ENCODE assay signal across 17 cellular contexts in genomic region chr12:116102019-116102418, GRCh38.
DNase-seq lines count a peak whose midpoint lies in the region; ATAC-seq and TF ChIP-seq lines count a peak whose summit lies in the region.
"Had no signal": no experiment of that assay in that cellular context is flagged by ENCODE, and none has a peak within 500 bp of the region (broad histone marks: within the 10 kb centered on the region; RNA-seq: fewer than 3 reads in every experiment).

No MANE protein-coding gene starts in this region.

- H3K4me3 Mint-ChIP-seq in activated T-helper 17 cell treated with anti-CD3 and anti-CD28 coated beads, Interleukin-2, amount 50 U/mL, for 72 hours: no peak overlapping the region
- H3K4me3 Mint-ChIP-seq: GM23338 had no signal

- DNase-seq in AG10803 (ENCODE audit: low read depth) (peak; percentile 37), G401 (ENCODE audit: low spot score) (peak; percentile 91), NCI-H446 treated with DMSO at 0.1 percent for 48 hours (lab: John Stamatoyannopoulos, UW) (peak; percentile 29), cerebellar cortex (ENCODE audit: low spot score) (peak; percentile 88), NCI-H128 (lab: John Stamatoyannopoulos, UW; ENCODE audit: unreplicated experiment) (no peak), NCI-H226 (no peak)
- DNase-seq: DMS53; NCI-H1092; NCI-H510A; NK-92 treated with Interleukin-12 subunit alpha and Interleukin-12 subunit beta, amount 100 ng/mL, for 24 hours; OCI-M1; RPMI8226; SIG-M5 had no signal

- TF ChIP-seq CTCF in AG10803 (conservative IDR thresholded peaks at IDR 0.05; ENCODE audit: low read length): no peak

- H3K36me3 Mint-ChIP-seq in activated T-helper 17 cell treated with anti-CD3 and anti-CD28 coated beads, Interleukin-2, amount 50 U/mL, for 72 hours (ENCODE audit: low read depth): peaks cover 20% of the 10 kb centered on the region

- no peak overlapping the region for H3K4me3 ChIP-seq in AG10803 (ENCODE audit: low read length)
- H3K4me3 ChIP-seq: BLaER1 treated with 17β-estradiol and CSF1 and Interleukin-3, amounts not matched to agents 10 nM and 100 nM; GM23338 had no signal

- H3K27ac Mint-ChIP-seq in activated T-helper 17 cell treated with anti-CD3 and anti-CD28 coated beads, Interleukin-2, amount 50 U/mL, for 72 hours: no peak overlapping the region
- H3K27ac Mint-ChIP-seq: GM23338 had no signal

- H3K4me1 Mint-ChIP-seq in activated T-helper 17 cell treated with anti-CD3 and anti-CD28 coated beads, Interleukin-2, amount 50 U/mL, for 72 hours: peaks cover 26% of the 10 kb centered on the region

- no peaks in the 10 kb centered on the region for H3K27me3 Mint-ChIP-seq in activated T-helper 17 cell treated with anti-CD3 and anti-CD28 coated beads, Interleukin-2, amount 50 U/mL, for 72 hours

- H3K9me3 Mint-ChIP-seq in activated T-helper 17 cell treated with anti-CD3 and anti-CD28 coated beads, Interleukin-2, amount 50 U/mL, for 72 hours: no peaks in the 10 kb centered on the region
- H3K9me3 Mint-ChIP-seq: GM23338 had no signal

- ATAC-seq in activated T-helper 17 cell treated with anti-CD3 and anti-CD28 coated beads, Interleukin-2, amount 50 U/mL, for 72 hours (replicated peaks): no peak
- ATAC-seq in GM21381 (IDR thresholded peaks at IDR 0.05; ENCODE audit: unreplicated experiment): no peak

- in situ Hi-C loops in G401 (cut with HindIII; ENCODE audit: low sequenced_read_pairs): no loop called here

Comparison
In these comparisons a context has a peak if more than half of its experiments do, and no peak if none do; other contexts are left out.
1. DNase-seq: peak in AG10803 (single experiment), G401 (single experiment), NCI-H446 treated with DMSO at 0.1 percent for 48 hours (single experiment) and cerebellar cortex (single experiment); none in NCI-H128 (single experiment) and NCI-H226 (single experiment).